14 cellular contexts compared by ENCODE assay signal in the genomic region with DNA sequence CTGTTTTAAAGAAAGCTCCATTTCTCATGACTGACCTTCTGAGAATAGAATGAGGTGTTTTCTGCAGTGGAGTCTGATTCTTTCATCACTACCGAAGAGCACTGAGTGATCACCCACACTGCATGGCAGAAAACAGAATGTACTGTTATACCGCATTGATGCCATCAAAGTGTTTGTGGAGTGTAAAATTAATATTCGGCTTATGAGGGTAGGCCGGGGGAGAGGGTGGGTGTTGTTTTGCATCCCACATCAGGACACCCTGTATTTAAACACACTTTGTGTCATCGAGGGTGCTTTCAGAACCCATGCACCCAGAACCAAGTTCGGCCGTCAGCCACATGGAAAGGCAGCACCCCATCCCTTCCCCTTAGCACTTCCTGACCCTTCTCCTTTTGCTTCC. TPM values are rescaled to one million over a fixed set of nuclear protein-coding genes. Genes with fewer than 3 reads are reported as not detected.
DNase-seq lines count a peak whose midpoint lies in the region; ATAC-seq lines count a peak whose summit lies in the region.
"Had no signal": no experiment of that assay in that cellular context is flagged by ENCODE, and none has a peak within 500 bp of the region (broad histone marks: within the 10 kb centered on the region; RNA-seq: fewer than 3 reads in every experiment).

No MANE protein-coding gene starts in this region.

- peaks cover 80% of the 10 kb centered on the region for H3K4me1 Mint-ChIP-seq in activated CD4-positive, alpha-beta T cell treated with anti-CD3 and anti-CD28 coated beads for 36 hours
- peaks cover 78% of the 10 kb centered on the region for H3K4me1 Mint-ChIP-seq in activated CD4-positive, alpha-beta memory T cell treated with anti-CD3 and anti-CD28 coated beads, Interleukin-2, amount 10 ng/mL, durations not matched to agents 7 days and 5 days
- peaks cover 86% of the 10 kb centered on the region for H3K4me1 Mint-ChIP-seq in stimulated activated memory B cell treated with anti-CD40 and anti-IgM and Interleukin-4, amounts not matched to agents 10 μg/mL and 1 μg/mL and 100 μg/mL, for 72 hours

- H3K9me3 Mint-ChIP-seq in activated CD4-positive, alpha-beta T cell treated with anti-CD3 and anti-CD28 coated beads for 36 hours (ENCODE audit: low read depth), result no peaks in the 10 kb centered on the region
- no peaks in the 10 kb centered on the region for H3K9me3 Mint-ChIP-seq in activated CD4-positive, alpha-beta memory T cell treated with anti-CD3 and anti-CD28 coated beads, Interleukin-2, amount 10 ng/mL, durations not matched to agents 7 days and 5 days
- no peaks in the 10 kb centered on the region for H3K9me3 Mint-ChIP-seq in stimulated activated memory B cell treated with anti-CD40 and anti-IgM and Interleukin-4, amounts not matched to agents 10 μg/mL and 1 μg/mL and 100 μg/mL, for 72 hours

- peak; percentile 34 for DNase-seq in activated CD4-positive, alpha-beta T cell treated with anti-CD3 and anti-CD28 coated beads for 36 hours
- no peak for DNase-seq in activated CD4-positive, alpha-beta T cell treated with anti-CD3 and anti-CD28 coated beads for 48 hours
- DNase-seq in activated CD4-positive, alpha-beta memory T cell treated with anti-CD3 and anti-CD28 coated beads, Interleukin-2, amount 10 ng/mL, durations not matched to agents 7 days and 5 days, result no peak
- DNase-seq in NCI-H2196 treated with DMSO at 0.1 percent for 48 hours (lab: John Stamatoyannopoulos, UW; ENCODE audit: unreplicated experiment) (no peak), SHP77 treated with DMSO at 0.1 percent for 48 hours (lab: John Stamatoyannopoulos, UW) (no peak), UCSD-AML1 (lab: John Stamatoyannopoulos, UW; ENCODE audit: unreplicated experiment) (no peak)
- DNase-seq: caudate nucleus; mesenchymal stem cell; NCI-H1092 treated with DMSO at 0.1 percent for 48 hours; PC-3; stimulated activated CD4-positive, alpha-beta T cell treated with anti-CD3 and anti-CD28 coated beads, Interleukin-12 subunit alpha, Interleukin-12 subunit beta, amount 100 ng/mL, for 4 hours had no signal

- no peaks in the 10 kb centered on the region for H3K27me3 Mint-ChIP-seq in activated CD4-positive, alpha-beta T cell treated with anti-CD3 and anti-CD28 coated beads for 36 hours
- no peaks in the 10 kb centered on the region for H3K27me3 Mint-ChIP-seq in activated CD4-positive, alpha-beta memory T cell treated with anti-CD3 and anti-CD28 coated beads, Interleukin-2, amount 10 ng/mL, durations not matched to agents 7 days and 5 days
- no peaks in the 10 kb centered on the region for H3K27me3 Mint-ChIP-seq in stimulated activated memory B cell treated with anti-CD40 and anti-IgM and Interleukin-4, amounts not matched to agents 10 μg/mL and 1 μg/mL and 100 μg/mL, for 72 hours

- H3K27ac Mint-ChIP-seq in activated CD4-positive, alpha-beta T cell treated with anti-CD3 and anti-CD28 coated beads for 36 hours, result peak overlapping the region; percentile 88
- H3K27ac Mint-ChIP-seq in activated CD4-positive, alpha-beta memory T cell treated with anti-CD3 and anti-CD28 coated beads, Interleukin-2, amount 10 ng/mL, durations not matched to agents 7 days and 5 days, result peak overlapping the region; percentile 85
- peak overlapping the region; percentile 93 for H3K27ac Mint-ChIP-seq in stimulated activated memory B cell treated with anti-CD40 and anti-IgM and Interleukin-4, amounts not matched to agents 10 μg/mL and 1 μg/mL and 100 μg/mL, for 72 hours

- ATAC-seq in activated CD4-positive, alpha-beta T cell treated with anti-CD3 and anti-CD28 coated beads for 36 hours, result peak; percentile 33
- peak; percentile 35 for ATAC-seq in HG02588 (IDR thresholded peaks at IDR 0.05; ENCODE audit: unreplicated experiment)
- no peak for ATAC-seq in stimulated activated memory B cell treated with anti-CD40 and anti-IgM and Interleukin-4, amounts not matched to agents 10 μg/mL and 1 μg/mL and 100 μg/mL, for 72 hours
- ATAC-seq: gastroesophageal sphincter, PC-3 had no signal

- POLR2A ChIA-PET in activated CD4-positive, alpha-beta T cell treated with anti-CD3 and anti-CD28 coated beads for 36 hours (lab: Charles Lee), result interaction anchor here (0.6 to 2.0 kb wide), 12 partner anchors 49 to 340 kb away, joined by 3 to 10 read pairs (median 4); no protein-coding TSS in a partner anchor
- POLR2A ChIA-PET in activated CD4-positive, alpha-beta memory T cell treated with anti-CD3 and anti-CD28 coated beads, Interleukin-2, amount 10 ng/mL, durations not matched to agents 7 days and 5 days (lab: Charles Lee), result interaction anchor here (0.6 to 11.4 kb wide), 24 partner anchors 65 to 434 kb away, joined by 3 to 525 read pairs (median 6); partner anchors contain the start of gene FLI1

- H3K36me3 Mint-ChIP-seq in activated CD4-positive, alpha-beta T cell treated with anti-CD3 and anti-CD28 coated beads for 36 hours (ENCODE audit: low read depth), result no peaks in the 10 kb centered on the region
- H3K36me3 Mint-ChIP-seq in activated CD4-positive, alpha-beta memory T cell treated with anti-CD3 and anti-CD28 coated beads, Interleukin-2, amount 10 ng/mL, durations not matched to agents 7 days and 5 days (ENCODE audit: low read depth), result peaks cover 3% of the 10 kb centered on the region
- no peaks in the 10 kb centered on the region for H3K36me3 Mint-ChIP-seq in stimulated activated memory B cell treated with anti-CD40 and anti-IgM and Interleukin-4, amounts not matched to agents 10 μg/mL and 1 μg/mL and 100 μg/mL, for 72 hours

- CTCF ChIA-PET in activated CD4-positive, alpha-beta T cell treated with anti-CD3 and anti-CD28 coated beads for 36 hours (lab: Charles Lee), result interaction anchor here (0.5 to 8.6 kb wide), 45 partner anchors 8 to 816 kb away, joined by 3 to 128 read pairs (median 3); no protein-coding TSS in a partner anchor
- CTCF ChIA-PET in activated CD4-positive, alpha-beta memory T cell treated with anti-CD3 and anti-CD28 coated beads, Interleukin-2, amount 10 ng/mL, durations not matched to agents 7 days and 5 days (lab: Charles Lee), result interaction anchor here (0.5 to 7.6 kb wide), 26 partner anchors 48 to 597 kb away, joined by 3 to 205 read pairs (median 9); no protein-coding TSS in a partner anchor

- H3K4me3 Mint-ChIP-seq in activated CD4-positive, alpha-beta T cell treated with anti-CD3 and anti-CD28 coated beads for 36 hours, result peak overlapping the region; percentile 47
- peak overlapping the region; percentile 57 for H3K4me3 Mint-ChIP-seq in activated CD4-positive, alpha-beta memory T cell treated with anti-CD3 and anti-CD28 coated beads, Interleukin-2, amount 10 ng/mL, durations not matched to agents 7 days and 5 days
- H3K4me3 Mint-ChIP-seq in stimulated activated memory B cell treated with anti-CD40 and anti-IgM and Interleukin-4, amounts not matched to agents 10 μg/mL and 1 μg/mL and 100 μg/mL, for 72 hours, result peak overlapping the region; percentile 5

- intact Hi-C loops in activated CD4-positive, alpha-beta T cell treated with anti-CD3 and anti-CD28 coated beads for 36 hours (cut with DNase I, micrococcal nuclease), result loop anchor here in 1 of 2 experiments (2.0 kb wide), 1 partner anchor 396 kb away; no protein-coding TSS in a partner anchor

RNA-seq across cellular contexts. Expression of gene ETS1, which starts 41.3 kb away (rescaled TPM):
- total RNA-seq in activated CD4-positive, alpha-beta T cell treated with anti-CD3 and anti-CD28 coated beads for 36 hours, result 100 to 1,000 TPM; 410 to 449 TPM
- total RNA-seq in activated CD4-positive, alpha-beta memory T cell treated with anti-CD3 and anti-CD28 coated beads, Interleukin-2, amount 10 ng/mL, durations not matched to agents 7 days and 5 days, result 100 to 1,000 TPM; 572 to 584 TPM

Comparison
In these comparisons a context has a peak if more than half of its experiments do, and no peak if none do; other contexts are left out.
1. H3K4me3 Mint-ChIP-seq: peak in every context shown above with its lines; median percentile 57 in activated CD4-positive, alpha-beta memory T cell treated with anti-CD3 and anti-CD28 coated beads, Interleukin-2, amount 10 ng/mL, durations not matched to agents 7 days and 5 days; 47 in activated CD4-positive, alpha-beta T cell treated with anti-CD3 and anti-CD28 coated beads for 36 hours; 5 in stimulated activated memory B cell treated with anti-CD40 and anti-IgM and Interleukin-4, amounts not matched to agents 10 μg/mL and 1 μg/mL and 100 μg/mL, for 72 hours.